ENCODE assay signal across 22 cellular contexts in the genomic region with DNA sequence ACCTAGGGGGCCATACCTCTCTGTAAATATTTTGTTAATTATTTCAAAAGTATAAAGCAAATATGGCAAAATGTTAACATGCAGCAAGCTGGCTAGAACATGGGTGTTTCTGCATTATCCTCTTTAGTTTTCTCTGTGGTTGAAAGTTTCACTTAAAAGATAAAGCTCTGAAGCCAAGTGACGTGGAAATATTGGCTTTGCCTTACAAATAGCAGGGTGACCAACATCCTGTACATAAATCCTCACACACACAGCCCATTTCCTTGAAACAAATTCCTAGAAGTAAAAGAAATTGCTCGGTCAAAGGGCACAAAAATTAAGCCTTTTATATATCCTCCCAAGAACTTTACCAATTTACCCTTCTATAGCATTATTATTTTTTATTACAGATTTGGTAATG. TPM values are rescaled to one million over a fixed set of nuclear protein-coding genes. Genes with fewer than 3 reads are reported as not detected.
DNase-seq lines count a peak whose midpoint lies in the region; ATAC-seq and TF ChIP-seq lines count a peak whose summit lies in the region.
"Had no signal": no experiment of that assay in that cellular context is flagged by ENCODE, and none has a peak within 500 bp of the region (broad histone marks: within the 10 kb centered on the region; RNA-seq: fewer than 3 reads in every experiment).

No MANE protein-coding gene starts in this region.

- no peak for TF ChIP-seq POLR2A in esophagus squamous epithelium (IDR thresholded peaks at IDR 0.05)

- H3K27ac ChIP-seq in BLaER1 treated with 17β-estradiol and CSF1 and Interleukin-3, amounts not matched to agents 10 nM and 100 nM = peak overlapping the region in 2 of 11 experiments; percentile 14 to 24; a peak in 1 of 22 replicates
- H3K27ac ChIP-seq in esophagus squamous epithelium = no peak overlapping the region
- H3K27ac ChIP-seq: BLaER1, HL-60, SK-N-MC had no signal

- no peaks in the 10 kb centered on the region for H3K27me3 ChIP-seq in BLaER1 treated with 17β-estradiol and CSF1 and Interleukin-3, amounts not matched to agents 10 nM and 100 nM
- no peaks in the 10 kb centered on the region for H3K27me3 ChIP-seq in esophagus squamous epithelium
- H3K27me3 ChIP-seq: BLaER1 had no signal

- H3K9ac ChIP-seq in BLaER1 treated with 17β-estradiol and CSF1 and Interleukin-3, amounts not matched to agents 10 nM and 100 nM = no peak overlapping the region
- H3K9ac ChIP-seq: BLaER1 had no signal

- TF ChIP-seq CTCF in choroid plexus epithelial cell (conservative IDR thresholded peaks at IDR 0.05; ENCODE audit: low read depth, low read length) = no peak
- no peak for TF ChIP-seq CTCF in esophagus squamous epithelium (IDR thresholded peaks at IDR 0.05)

- intact Hi-C loops in esophagus squamous epithelium (cut with DNase I) = no loop called here

- ATAC-seq in activated naive CD4-positive, alpha-beta T cell treated with anti-CD3 and anti-CD28 coated beads, Interleukin-2, amount 50 U/mL, for 72 hours = no peak
- ATAC-seq: GM23338, Panc1, Right ventricle myocardium inferior had no signal

- H3K4me2 ChIP-seq in BLaER1 treated with 17β-estradiol and CSF1 and Interleukin-3, amounts not matched to agents 10 nM and 100 nM = peak overlapping the region in 7 of 11 experiments; percentile 1 to 60 (median 24); a peak in 10 of 22 replicates
- H3K4me2 ChIP-seq: BLaER1, GM23338 had no signal

- H3K4me1 ChIP-seq in BLaER1 treated with 17β-estradiol and CSF1 and Interleukin-3, amounts not matched to agents 10 nM and 100 nM = peaks cover 20 to 52% (median 37%) of the 10 kb centered on the region in 10 experiments
- peaks cover 0 to 6% (median 3%) of the 10 kb centered on the region in 3 donors for H3K4me1 ChIP-seq in esophagus squamous epithelium

- H3K36me3 Mint-ChIP-seq in activated naive CD4-positive, alpha-beta T cell treated with anti-CD3 and anti-CD28 coated beads, Interleukin-2, amount 50 U/mL, for 72 hours = peaks cover 5% of the 10 kb centered on the region in 2 donors

- 0 out of 22 replicates have a peak, but pooled peaks cover 0 to 8% (median 0%) of the 10 kb centered on the region in 11 experiments for H3K36me3 ChIP-seq in BLaER1 treated with 17β-estradiol and CSF1 and Interleukin-3, amounts not matched to agents 10 nM and 100 nM
- H3K36me3 ChIP-seq in esophagus squamous epithelium = no peaks in the 10 kb centered on the region
- H3K36me3 ChIP-seq: BLaER1 had no signal

- WGBS in esophagus squamous epithelium, 2 donors = 44 to 53% methylated on average over 2 of the region's 2 CpGs

- H3K9me3 Mint-ChIP-seq in activated naive CD4-positive, alpha-beta T cell treated with anti-CD3 and anti-CD28 coated beads, Interleukin-2, amount 50 U/mL, for 72 hours = peaks cover 5% of the 10 kb centered on the region in 2 donors

- H3K27ac Mint-ChIP-seq in activated naive CD4-positive, alpha-beta T cell treated with anti-CD3 and anti-CD28 coated beads, Interleukin-2, amount 50 U/mL, for 72 hours = no peak overlapping the region
- H3K27ac Mint-ChIP-seq: GM23338 had no signal

- no peaks in the 10 kb centered on the region for H4K20me1 ChIP-seq in BLaER1 treated with 17β-estradiol and CSF1 and Interleukin-3, amounts not matched to agents 10 nM and 100 nM
- H4K20me1 ChIP-seq: BLaER1 had no signal

- peak; percentile 33 for DNase-seq in HCEC 1CT
- peak; percentile 14 for DNase-seq in choroid plexus epithelial cell (ENCODE audit: low read depth)
- DNase-seq in glomerular endothelial cell (ENCODE audit: extremely low read depth, low read depth, low spot score) = peak; percentile 66
- DNase-seq in EL = no peak
- DNase-seq in esophagus squamous epithelium (lab: John Stamatoyannopoulos, UW) = no peak
- DNase-seq in globus pallidus (ENCODE audit: low spot score) = no peak
- no peak for DNase-seq in activated naive CD4-positive, alpha-beta T cell treated with anti-CD3 and anti-CD28 coated beads, Interleukin-2, amount 50 U/mL, for 72 hours (ENCODE audit: low spot score in 2 of 2)
- DNase-seq: DMS 273 treated with DMSO at 0.1 percent for 48 hours, KG1, NCI-H187 treated with DMSO at 0.1 percent for 48 hours, NCI-H2171, NCI-H446 treated with DMSO at 0.1 percent for 48 hours, NCI-H774 had no signal

- no peak overlapping the region for H3K4me3 ChIP-seq in BLaER1 treated with 17β-estradiol and CSF1 and Interleukin-3, amounts not matched to agents 10 nM and 100 nM
- H3K4me3 ChIP-seq in choroid plexus epithelial cell (ENCODE audit: low read depth, low read length) = no peak overlapping the region
- H3K4me3 ChIP-seq in esophagus squamous epithelium = no peak overlapping the region
- H3K4me3 ChIP-seq: BLaER1, GM23338, SK-N-MC had no signal

- H3K9me3 ChIP-seq in BLaER1 treated with 17β-estradiol and CSF1 and Interleukin-3, amounts not matched to agents 10 nM and 100 nM (replicated peaks in 1 of 11) = peaks cover 14 to 42% (median 19%) of the 10 kb centered on the region in 11 experiments
- no peaks in the 10 kb centered on the region for H3K9me3 ChIP-seq in esophagus squamous epithelium

RNA-seq across cellular contexts. Expression of gene VWF, which starts 10.6 kb away (rescaled TPM):
- total RNA-seq in glomerular endothelial cell (519 and 1,804 TPM in 2 replicates), esophagus squamous epithelium (10 to 100 TPM; 21.1 to 92.5 (median 49.7) TPM)
- under 1 TPM in 1 of 2 donors, not detected in 1; 0.12 TPM for total RNA-seq in activated naive CD4-positive, alpha-beta T cell treated with anti-CD3 and anti-CD28 coated beads, Interleukin-2, amount 50 U/mL, for 72 hours
- total RNA-seq: Daoy, MCF 10A had no signal

Comparison
In these comparisons a context has a peak if more than half of its experiments do, and no peak if none do; other contexts are left out.
1. DNase-seq: peak in HCEC 1CT (single experiment), choroid plexus epithelial cell (single experiment) and glomerular endothelial cell (single experiment); none in EL (single experiment), esophagus squamous epithelium (single experiment), globus pallidus (single experiment) and activated naive CD4-positive, alpha-beta T cell treated with anti-CD3 and anti-CD28 coated beads, Interleukin-2, amount 50 U/mL, for 72 hours (0 of 2).
2. RNA of gene VWF, which starts 10.6 kb away (total RNA-seq): 519 to 1,804 TPM in glomerular endothelial cell and 21.1 to 92.5 TPM in esophagus squamous epithelium; 0.12 TPM in activated naive CD4-positive, alpha-beta T cell treated with anti-CD3 and anti-CD28 coated beads, Interleukin-2, amount 50 U/mL, for 72 hours; every median in the first group is over 10 times any median in the second.